8 cellular contexts compared by ENCODE assay signal in genomic region chr10:64041185-64041988, GRCh38.
A peak's percentile ranks its signal among the peaks of the same experiment; 100 is the strongest.
DNase-seq lines count a peak whose midpoint lies in the region; ATAC-seq and TF ChIP-seq lines count a peak whose summit lies in the region.

No MANE protein-coding gene starts in this region.

- no peaks in the 10 kb centered on the region for H3K27me3 ChIP-seq in ascending aorta
- H3K27me3 ChIP-seq in gastrocnemius medialis, result no peaks in the 10 kb centered on the region

- H3K4me3 Mint-ChIP-seq in T-helper 2 cell treated with Interferon-gamma antibody and Interleukin-4, amounts not matched to agents 5 μg/mL and 100 μg/mL, for 36 hours, result peak overlapping the region; percentile 27

- in situ Hi-C loops in gastrocnemius medialis (cut with MboI; ENCODE audit: low sequenced_read_pairs in 4 of 4), result no loop called here

- H3K4me1 Mint-ChIP-seq in T-helper 2 cell treated with Interferon-gamma antibody and Interleukin-4, amounts not matched to agents 5 μg/mL and 100 μg/mL, for 36 hours (ENCODE audit: low read depth), result peaks cover 3% of the 10 kb centered on the region

- H3K27ac ChIP-seq in ascending aorta (no peak overlapping the region), gastrocnemius medialis (no peak overlapping the region)

- H3K27me3 Mint-ChIP-seq in T-helper 2 cell treated with Interferon-gamma antibody and Interleukin-4, amounts not matched to agents 5 μg/mL and 100 μg/mL, for 36 hours (ENCODE audit: low read depth), result no peaks in the 10 kb centered on the region

- H3K27ac Mint-ChIP-seq in T-helper 2 cell treated with Interferon-gamma antibody and Interleukin-4, amounts not matched to agents 5 μg/mL and 100 μg/mL, for 36 hours, result no peak overlapping the region

- H3K4me3 ChIP-seq in GM12875 (ENCODE audit: low read depth, low read length) (no peak overlapping the region), ascending aorta (peak overlapping the region; percentile 45 to 59), gastrocnemius medialis (peak overlapping the region in 3 of 4 donors; percentile 20 to 27 (median 26))

- H3K9me3 ChIP-seq in ascending aorta, result no peaks in the 10 kb centered on the region
- no peaks in the 10 kb centered on the region for H3K9me3 ChIP-seq in gastrocnemius medialis

- H3K36me3 ChIP-seq in ascending aorta, result no peaks in the 10 kb centered on the region
- no peaks in the 10 kb centered on the region for H3K36me3 ChIP-seq in gastrocnemius medialis

- ATAC-seq in HG02642 (IDR thresholded peaks at IDR 0.05; ENCODE audit: poor library complexity, unreplicated experiment), result peak; percentile 91
- ATAC-seq in gastrocnemius medialis, result peak in 1 of 2 donors; percentile 92

- TF ChIP-seq POLR2A in gastrocnemius medialis (IDR thresholded peaks at IDR 0.05), result no peak

- intact Hi-C loops in ascending aorta (cut with DNase I) (no loop called here), gastrocnemius medialis (cut with DNase I; ENCODE audit: low total_unique reads) (no loop called here)

- H3K4me1 ChIP-seq in ascending aorta (peaks cover 0 to 5% of the 10 kb centered on the region in 2 donors), gastrocnemius medialis (no peaks in the 10 kb centered on the region)

- H3K9me3 Mint-ChIP-seq in T-helper 2 cell treated with Interferon-gamma antibody and Interleukin-4, amounts not matched to agents 5 μg/mL and 100 μg/mL, for 36 hours, result no peaks in the 10 kb centered on the region

- no peaks in the 10 kb centered on the region for H3K36me3 Mint-ChIP-seq in T-helper 2 cell treated with Interferon-gamma antibody and Interleukin-4, amounts not matched to agents 5 μg/mL and 100 μg/mL, for 36 hours (ENCODE audit: low read depth)

- TF ChIP-seq CTCF in GM12875 (IDR thresholded peaks at IDR 0.05; ENCODE audit: borderline replicate concordance, insufficient read depth, low read depth, low read length) (peak; percentile 98), ascending aorta (IDR thresholded peaks at IDR 0.05) (peak; percentile 97 to 100 (median 97)), gastrocnemius medialis (IDR thresholded peaks at IDR 0.05 in 4 of 5, conservative IDR thresholded peaks at IDR 0.05 in 1 of 5) (peak; percentile 80 to 98 (median 90))

- DNase-seq in NCI-H1105 (lab: John Stamatoyannopoulos, UW) (peak; percentile 14), ascending aorta (ENCODE audit: low spot score in 2 of 2) (peak; percentile 27 to 79), hepatic stellate cell (ENCODE audit: low spot score) (peak; percentile 45), gastrocnemius medialis (peak; percentile 13 to 54), NCI-H128 (lab: John Stamatoyannopoulos, UW; ENCODE audit: unreplicated experiment) (no peak)
- DNase-seq in T-helper 2 cell treated with Interferon-gamma antibody and Interleukin-4, amounts not matched to agents 5 μg/mL and 100 μg/mL, for 36 hours (ENCODE audit: low spot score), result peak; percentile 77
